ENCODE assay signal across 16 cellular contexts in the genomic region with DNA sequence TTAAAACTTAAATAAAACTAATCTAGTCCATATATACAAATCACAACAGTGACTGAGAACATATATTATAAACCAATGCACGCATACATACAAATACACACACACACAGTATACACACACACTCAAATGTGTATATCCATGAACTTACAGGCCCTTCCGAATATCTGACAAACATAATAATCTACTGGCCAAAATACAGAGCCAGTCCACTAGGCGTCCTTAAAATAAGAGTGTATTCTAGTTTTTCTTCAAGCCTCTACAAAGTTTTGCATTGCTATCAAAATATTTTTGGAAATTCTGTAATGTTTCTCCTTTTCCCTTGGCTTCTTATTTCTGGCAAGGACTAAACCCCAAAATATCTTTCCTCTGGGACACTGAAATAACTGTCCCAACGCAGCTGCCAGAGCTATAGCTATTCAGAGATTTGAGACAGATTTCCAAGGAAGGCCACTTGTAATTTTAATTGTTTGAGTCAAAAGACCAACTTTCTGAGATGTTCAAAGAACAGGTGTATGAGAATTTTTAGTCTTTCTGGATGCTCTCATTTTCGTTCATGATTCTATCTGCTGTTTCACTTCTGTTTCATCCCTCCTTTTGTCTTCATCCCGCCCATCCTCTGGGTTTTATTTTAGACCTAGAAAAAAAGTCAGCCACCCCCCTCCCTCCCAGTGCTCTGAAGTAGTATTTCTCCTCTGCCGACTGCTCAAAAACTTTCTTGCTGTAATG. TPM values are rescaled to one million over a fixed set of nuclear protein-coding genes. Genes with fewer than 3 reads are reported as not detected.
DNase-seq lines count a peak whose midpoint lies in the region; ATAC-seq and TF ChIP-seq lines count a peak whose summit lies in the region.
"Had no signal": no experiment of that assay in that cellular context is flagged by ENCODE, and none has a peak within 500 bp of the region (broad histone marks: within the 10 kb centered on the region; RNA-seq: fewer than 3 reads in every experiment).

No MANE protein-coding gene starts in this region.

- no peaks in the 10 kb centered on the region for H3K36me3 Mint-ChIP-seq in activated T-cell treated with anti-CD3 and anti-CD28 coated beads, Interleukin-2, amount 50 U/mL, for 72 hours (ENCODE audit: insufficient read depth in 2 of 2)
- no peaks in the 10 kb centered on the region for H3K36me3 Mint-ChIP-seq in osteocyte (ENCODE audit: unreplicated experiment)
- H3K36me3 Mint-ChIP-seq: activated naive CD8-positive, alpha-beta T cell treated with anti-CD3 and anti-CD28 coated beads, Interleukin-2, amount 10 ng/mL, durations not matched to agents 7 days and 5 days had no signal

- peaks cover 8% of the 10 kb centered on the region for H3K27me3 Mint-ChIP-seq in activated T-cell treated with anti-CD3 and anti-CD28 coated beads, Interleukin-2, amount 50 U/mL, for 72 hours (ENCODE audit: low read depth)
- peaks cover 11% of the 10 kb centered on the region for H3K27me3 Mint-ChIP-seq in osteocyte (ENCODE audit: unreplicated experiment)

- H3K36me3 ChIP-seq in testis (ENCODE audit: low read depth, missing control alignments): no peaks in the 10 kb centered on the region

- no peak for TF ChIP-seq POLR2A in testis (IDR thresholded peaks at IDR 0.05)

- H3K27me3 ChIP-seq in testis: no peaks in the 10 kb centered on the region

- ATAC-seq in GM19395 (IDR thresholded peaks at IDR 0.05; ENCODE audit: unreplicated experiment) (peak; percentile 51), HG03460 (IDR thresholded peaks at IDR 0.05; ENCODE audit: unreplicated experiment) (peak; percentile 46), GM18517 (IDR thresholded peaks at IDR 0.05; ENCODE audit: unreplicated experiment) (no peak)
- no peak for ATAC-seq in activated T-cell treated with anti-CD3 and anti-CD28 coated beads, Interleukin-2, amount 50 U/mL, for 72 hours (replicated peaks in 1 of 2)

- H3K4me1 Mint-ChIP-seq in activated T-cell treated with anti-CD3 and anti-CD28 coated beads, Interleukin-2, amount 50 U/mL, for 72 hours (ENCODE audit: low read depth): peaks cover 35% of the 10 kb centered on the region
- H3K4me1 Mint-ChIP-seq in osteocyte (ENCODE audit: unreplicated experiment): peaks cover 16% of the 10 kb centered on the region
- H3K4me1 Mint-ChIP-seq: activated naive CD8-positive, alpha-beta T cell treated with anti-CD3 and anti-CD28 coated beads, Interleukin-2, amount 10 ng/mL, durations not matched to agents 7 days and 5 days had no signal

- H3K27ac ChIP-seq in testis: peak overlapping the region; percentile 22 to 41
- H3K27ac ChIP-seq: epithelial cell of prostate, HL-60 had no signal

- intact Hi-C loops in testis (cut with DNase I; ENCODE audit: low total_unique reads): no loop called here

- H3K4me3 ChIP-seq in fibroblast of the aortic adventitia (ENCODE audit: low read depth, low read length) (no peak overlapping the region), testis (no peak overlapping the region)
- H3K4me3 ChIP-seq: GM23338 had no signal

- no peaks in the 10 kb centered on the region for H3K9me3 Mint-ChIP-seq in activated T-cell treated with anti-CD3 and anti-CD28 coated beads, Interleukin-2, amount 50 U/mL, for 72 hours
- no peaks in the 10 kb centered on the region for H3K9me3 Mint-ChIP-seq in osteocyte (ENCODE audit: unreplicated experiment)
- H3K9me3 Mint-ChIP-seq: activated naive CD8-positive, alpha-beta T cell treated with anti-CD3 and anti-CD28 coated beads, Interleukin-2, amount 10 ng/mL, durations not matched to agents 7 days and 5 days; GM23338 had no signal

- 46 to 53% methylated on average over 7 of the region's 7 CpGs for WGBS in testis, 2 donors

- peak; percentile 6 for TF ChIP-seq CTCF in fibroblast of the aortic adventitia (IDR thresholded peaks at IDR 0.05; ENCODE audit: insufficient read depth, low read length)
- peak in 2 of 3 experiments; percentile 16 to 25 for TF ChIP-seq CTCF in testis (IDR thresholded peaks at IDR 0.05)
- TF ChIP-seq CTCF in osteocyte (IDR thresholded peaks at IDR 0.05): no peak

- no peak overlapping the region for H3K27ac Mint-ChIP-seq in activated T-cell treated with anti-CD3 and anti-CD28 coated beads, Interleukin-2, amount 50 U/mL, for 72 hours
- no peak overlapping the region for H3K27ac Mint-ChIP-seq in osteocyte (ENCODE audit: unreplicated experiment)
- H3K27ac Mint-ChIP-seq: activated naive CD8-positive, alpha-beta T cell treated with anti-CD3 and anti-CD28 coated beads, Interleukin-2, amount 10 ng/mL, durations not matched to agents 7 days and 5 days; GM23338 had no signal

- peaks cover 42% of the 10 kb centered on the region for H3K4me1 ChIP-seq in testis

- DNase-seq in fibroblast of the aortic adventitia (ENCODE audit: low read depth) (no peak), testis (no peak), osteocyte (ENCODE audit: extremely low spot score, unreplicated experiment) (no peak)
- no peak for DNase-seq in activated T-cell treated with anti-CD3 and anti-CD28 coated beads, Interleukin-2, amount 50 U/mL, for 72 hours
- no peak for DNase-seq in activated naive CD4-positive, alpha-beta T cell treated with anti-CD3 and anti-CD28 coated beads, Interleukin-2, amount 50 U/mL, for 16 hours
- DNase-seq: activated CD4-positive, CD25-positive, alpha-beta regulatory T cell treated with anti-CD3 and anti-CD28 coated beads, Interleukin-2, amount 50 U/mL, for 72 hours; activated CD8-positive, alpha-beta memory T cell treated with anti-CD3 and anti-CD28 coated beads, Interleukin-2, amount 50 U/mL, for 4 hours; activated naive CD8-positive, alpha-beta T cell treated with anti-CD3 and anti-CD28 coated beads, Interleukin-2, amount 10 ng/mL, durations not matched to agents 7 days and 5 days; NCI-H187; NCI-H524 treated with DMSO at 0.1 percent for 48 hours had no signal

- no peak overlapping the region for H3K4me3 Mint-ChIP-seq in activated T-cell treated with anti-CD3 and anti-CD28 coated beads, Interleukin-2, amount 50 U/mL, for 72 hours
- H3K4me3 Mint-ChIP-seq in osteocyte (ENCODE audit: unreplicated experiment): no peak overlapping the region
- H3K4me3 Mint-ChIP-seq: activated naive CD8-positive, alpha-beta T cell treated with anti-CD3 and anti-CD28 coated beads, Interleukin-2, amount 10 ng/mL, durations not matched to agents 7 days and 5 days; GM23338 had no signal

- no peaks in the 10 kb centered on the region for H3K9me3 ChIP-seq in testis

RNA-seq across cellular contexts. Expression of a gene that starts 24.1 kb away (rescaled TPM):
- total RNA-seq in fibroblast of the aortic adventitia (ENCODE audit: low replicate concordance) (56.1 and 115 TPM in 2 replicates), testis (100 to 1,000 TPM; 135 to 142 TPM), osteocyte (75.3 and 80.3 TPM in 2 replicates)
- polyA plus RNA-seq in testis (ENCODE audit: insufficient read depth, low read depth, low replicate concordance): 48.1 TPM
- total RNA-seq in activated T-cell treated with anti-CD3 and anti-CD28 coated beads, Interleukin-2, amount 50 U/mL, for 72 hours: 100 to 1,000 TPM; 106 to 128 TPM

Comparison
In these comparisons a context has a peak if more than half of its experiments do, and no peak if none do; other contexts are left out.
1. ATAC-seq: peak in GM19395 (single experiment) and HG03460 (single experiment); none in GM18517 (single experiment) and activated T-cell treated with anti-CD3 and anti-CD28 coated beads, Interleukin-2, amount 50 U/mL, for 72 hours (0 of 2).